18 cellular contexts compared by ENCODE assay signal in genomic region chr13:51921790-51922740, GRCh38.
DNase-seq lines count a peak whose midpoint lies in the region; ATAC-seq and TF ChIP-seq lines count a peak whose summit lies in the region.
"Had no signal": no experiment of that assay in that cellular context is flagged by ENCODE, and none has a peak within 500 bp of the region (broad histone marks: within the 10 kb centered on the region; RNA-seq: fewer than 3 reads in every experiment).

No MANE protein-coding gene starts in this region.

- no peaks in the 10 kb centered on the region for H3K9me3 Mint-ChIP-seq in activated CD4-positive, alpha-beta T cell treated with anti-CD3 and anti-CD28 coated beads, Interleukin-2, amount 10 ng/mL, durations not matched to agents 7 days and 5 days
- H3K9me3 Mint-ChIP-seq in endothelial cell (ENCODE audit: unreplicated experiment), result no peaks in the 10 kb centered on the region
- H3K9me3 Mint-ChIP-seq: CD14-positive monocyte, neural crest cell had no signal

- CTCF ChIA-PET in activated CD4-positive, alpha-beta T cell treated with anti-CD3 and anti-CD28 coated beads, Interleukin-2, amount 10 ng/mL, durations not matched to agents 7 days and 5 days (lab: Charles Lee), result interaction anchor here (0.7 to 1.5 kb wide), 2 partner anchors 9 to 70 kb away, joined by 3 read pairs; no protein-coding TSS in a partner anchor

- intact Hi-C loops in sciatic nerve (cut with DNase I), result no loop called here

- no peaks in the 10 kb centered on the region for H3K27me3 Mint-ChIP-seq in activated CD4-positive, alpha-beta T cell treated with anti-CD3 and anti-CD28 coated beads, Interleukin-2, amount 10 ng/mL, durations not matched to agents 7 days and 5 days
- H3K27me3 Mint-ChIP-seq in endothelial cell (ENCODE audit: unreplicated experiment), result no peaks in the 10 kb centered on the region

- POLR2A ChIA-PET in activated CD4-positive, alpha-beta T cell treated with anti-CD3 and anti-CD28 coated beads, Interleukin-2, amount 10 ng/mL, durations not matched to agents 7 days and 5 days (lab: Charles Lee), result no interaction called here

- H3K27ac Mint-ChIP-seq in activated CD4-positive, alpha-beta T cell treated with anti-CD3 and anti-CD28 coated beads, Interleukin-2, amount 10 ng/mL, durations not matched to agents 7 days and 5 days, result peak overlapping the region; percentile 37
- peak overlapping the region; percentile 12 for H3K27ac Mint-ChIP-seq in endothelial cell (ENCODE audit: unreplicated experiment)
- H3K27ac Mint-ChIP-seq: CD14-positive monocyte had no signal

- H3K36me3 Mint-ChIP-seq in activated CD4-positive, alpha-beta T cell treated with anti-CD3 and anti-CD28 coated beads, Interleukin-2, amount 10 ng/mL, durations not matched to agents 7 days and 5 days (ENCODE audit: low read depth), result no peaks in the 10 kb centered on the region
- peaks cover 23% of the 10 kb centered on the region for H3K36me3 Mint-ChIP-seq in endothelial cell (ENCODE audit: low read depth, unreplicated experiment)
- H3K36me3 Mint-ChIP-seq: CD14-positive monocyte had no signal

- no peak overlapping the region for H3K4me3 Mint-ChIP-seq in activated CD4-positive, alpha-beta T cell treated with anti-CD3 and anti-CD28 coated beads, Interleukin-2, amount 10 ng/mL, durations not matched to agents 7 days and 5 days
- no peak overlapping the region for H3K4me3 Mint-ChIP-seq in endothelial cell (ENCODE audit: unreplicated experiment)
- H3K4me3 Mint-ChIP-seq: CD14-positive monocyte, neural crest cell had no signal

- H3K4me1 Mint-ChIP-seq in activated CD4-positive, alpha-beta T cell treated with anti-CD3 and anti-CD28 coated beads, Interleukin-2, amount 10 ng/mL, durations not matched to agents 7 days and 5 days, result peaks cover 26% of the 10 kb centered on the region
- peaks cover 6% of the 10 kb centered on the region for H3K4me1 Mint-ChIP-seq in endothelial cell (ENCODE audit: unreplicated experiment)
- H3K4me1 Mint-ChIP-seq: CD14-positive monocyte had no signal

- TF ChIP-seq CTCF in endothelial cell (IDR thresholded peaks at IDR 0.05; ENCODE audit: unreplicated experiment) (no peak), GM13976 (IDR thresholded peaks at IDR 0.05; ENCODE audit: borderline replicate concordance, control extremely low read depth, extremely low read depth, insufficient read depth, missing control alignments) (no peak)

- DNase-seq in activated CD4-positive, alpha-beta T cell treated with anti-CD3 and anti-CD28 coated beads, Interleukin-2, amount 10 ng/mL, durations not matched to agents 7 days and 5 days, result no peak
- DNase-seq in activated CD4-positive, alpha-beta T cell treated with anti-CD3 and anti-CD28 coated beads, Interleukin-2, amount 50 U/mL, for 4 hours, result no peak
- DNase-seq in OCI-M1 (lab: John Stamatoyannopoulos, UW), result peak; percentile 20
- no peak for DNase-seq in endothelial cell (ENCODE audit: low spot score)
- DNase-seq in sciatic nerve (ENCODE audit: low spot score), result no peak
- no peak for DNase-seq in putamen (ENCODE audit: low spot score)
- no peak for DNase-seq in NK-92 (lab: John Stamatoyannopoulos, UW; ENCODE audit: unreplicated experiment)
- DNase-seq in GM13976 (ENCODE audit: low spot score), result no peak
- DNase-seq: activated effector memory CD4-positive, alpha-beta T cell treated with anti-CD3 and anti-CD28 coated beads, Interleukin-2, amount 50 U/mL, for 16 hours; central memory CD4-positive, alpha-beta T cell; DND-41; effector memory CD4-positive, alpha-beta T cell; NCI-H2029 treated with DMSO at 0.1 percent for 48 hours; NCI-H526 treated with DMSO at 0.1 percent for 48 hours; stimulated activated naive CD8-positive, alpha-beta T cell treated with anti-CD3 and anti-CD28 coated beads, Interleukin-15, Interleukin-2, amounts not matched to agents 100 U/mL and 50 U/mL, for 24 hours; trophoblast cell had no signal

- in situ Hi-C loops in GM13976 (cut with MboI; ENCODE audit: low sequenced_read_pairs, unreplicated experiment), result no loop called here

- peak; percentile 26 for ATAC-seq in sciatic nerve
- ATAC-seq: stimulated activated naive CD8-positive, alpha-beta T cell treated with anti-CD3 and anti-CD28 coated beads, Interleukin-15, Interleukin-2, amounts not matched to agents 100 U/mL and 50 U/mL, for 24 hours had no signal
